16 cellular contexts compared by ENCODE assay signal in the genomic region with DNA sequence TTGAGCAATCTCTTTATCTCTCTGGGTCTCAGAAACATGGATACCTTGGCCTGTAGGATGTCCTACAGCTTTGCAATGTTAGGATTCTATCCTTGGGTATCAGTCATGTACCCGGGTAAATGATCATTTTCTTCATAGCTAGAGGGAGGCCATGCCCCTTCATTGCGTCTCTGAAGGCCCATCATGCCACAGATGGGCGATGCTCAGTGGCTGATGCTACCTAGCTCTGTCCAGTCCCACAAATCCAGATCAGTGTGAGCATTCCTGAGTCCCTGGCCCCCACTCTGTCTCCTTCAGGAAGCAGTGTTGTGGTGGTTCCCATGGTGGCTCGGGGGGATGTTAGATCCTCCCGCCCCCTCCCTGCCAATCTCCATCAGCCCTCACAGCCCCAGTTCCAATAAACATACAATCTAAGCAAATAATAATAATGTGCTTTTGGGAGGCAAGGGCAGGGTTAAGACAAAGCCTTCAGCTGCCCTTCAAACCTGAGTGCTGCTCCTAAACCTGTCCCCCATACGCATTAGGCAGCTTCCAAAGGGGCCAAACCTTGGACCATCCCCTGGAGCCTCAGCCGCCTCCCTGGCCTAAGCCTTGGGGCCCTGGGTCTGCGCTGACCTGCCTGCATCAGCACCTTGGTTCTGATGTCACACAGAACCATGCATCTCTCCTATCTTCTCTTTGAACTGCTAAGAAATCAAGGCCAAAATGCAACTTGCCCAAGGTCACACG. TPM values are rescaled to one million over a fixed set of nuclear protein-coding genes. Genes with fewer than 3 reads are reported as not detected.
DNase-seq lines count a peak whose midpoint lies in the region; ATAC-seq, FAIRE-seq and TF ChIP-seq lines count a peak whose summit lies in the region.
"Had no signal": no experiment of that assay in that cellular context is flagged by ENCODE, and none has a peak within 500 bp of the region (broad histone marks: within the 10 kb centered on the region; RNA-seq: fewer than 3 reads in every experiment).

No MANE protein-coding gene starts in this region.

- peak overlapping the region; percentile 6 for H3K27ac Mint-ChIP-seq in activated CD8-positive, alpha-beta T cell treated with anti-CD3 and anti-CD28 coated beads, Interleukin-2, amount 10 ng/mL, durations not matched to agents 7 days and 5 days
- no peak overlapping the region for H3K27ac Mint-ChIP-seq in activated CD8-positive, alpha-beta T cell treated with anti-CD3 and anti-CD28 coated beads for 36 hours

- no peaks in the 10 kb centered on the region for H3K9me3 Mint-ChIP-seq in activated CD8-positive, alpha-beta T cell treated with anti-CD3 and anti-CD28 coated beads, Interleukin-2, amount 10 ng/mL, durations not matched to agents 7 days and 5 days (ENCODE audit: insufficient read depth)
- no peaks in the 10 kb centered on the region for H3K9me3 Mint-ChIP-seq in activated CD8-positive, alpha-beta T cell treated with anti-CD3 and anti-CD28 coated beads for 36 hours
- H3K9me3 Mint-ChIP-seq: CD4-positive, CD25-positive, alpha-beta regulatory T cell; H9 had no signal

- no peak overlapping the region for H2AFZ ChIP-seq in neuronal stem cell (ENCODE audit: low read length)
- H2AFZ ChIP-seq: GM23248 had no signal

- no peak overlapping the region for H3K14ac ChIP-seq in neuronal stem cell (ENCODE audit: low read length)

- H2AK5ac ChIP-seq in neuronal stem cell (ENCODE audit: low read depth, low read length) = no peak overlapping the region

- H3K4me3 ChIP-seq in dorsolateral prefrontal cortex = peak overlapping the region in 10 of 59 donors; percentile 48 to 70 (median 60)
- no peak overlapping the region for H3K4me3 ChIP-seq in neuronal stem cell (ENCODE audit: low read length in 2 of 2)
- H3K4me3 ChIP-seq: BLaER1 treated with 17β-estradiol and CSF1 and Interleukin-3, amounts not matched to agents 10 nM and 100 nM; GM23248 had no signal

- no peak overlapping the region for H4K91ac ChIP-seq in neuronal stem cell (ENCODE audit: low read depth, low read length, poor library complexity)

- H3K27ac ChIP-seq in dorsolateral prefrontal cortex = peak overlapping the region in 44 of 59 donors; percentile 8 to 78 (median 55)
- no peak overlapping the region for H3K27ac ChIP-seq in neuronal stem cell (replicated peaks; ENCODE audit: low read length)
- H3K27ac ChIP-seq: BLaER1 treated with 17β-estradiol and CSF1 and Interleukin-3, amounts not matched to agents 10 nM and 100 nM; GM23248 had no signal

- H3K4me3 Mint-ChIP-seq in activated CD8-positive, alpha-beta T cell treated with anti-CD3 and anti-CD28 coated beads, Interleukin-2, amount 10 ng/mL, durations not matched to agents 7 days and 5 days = no peak overlapping the region
- no peak overlapping the region for H3K4me3 Mint-ChIP-seq in activated CD8-positive, alpha-beta T cell treated with anti-CD3 and anti-CD28 coated beads for 36 hours
- H3K4me3 Mint-ChIP-seq: CD4-positive, CD25-positive, alpha-beta regulatory T cell had no signal

- no peak overlapping the region for H2BK12ac ChIP-seq in neuronal stem cell (ENCODE audit: low read length)

- H3K27me3 Mint-ChIP-seq in activated CD8-positive, alpha-beta T cell treated with anti-CD3 and anti-CD28 coated beads, Interleukin-2, amount 10 ng/mL, durations not matched to agents 7 days and 5 days (ENCODE audit: low read depth) = peaks cover 5% of the 10 kb centered on the region
- no peaks in the 10 kb centered on the region for H3K27me3 Mint-ChIP-seq in activated CD8-positive, alpha-beta T cell treated with anti-CD3 and anti-CD28 coated beads for 36 hours

- H3K23ac ChIP-seq in neuronal stem cell (ENCODE audit: low read depth, low read length, poor library complexity) = no peak overlapping the region

- ATAC-seq in activated CD8-positive, alpha-beta T cell treated with anti-CD3 and anti-CD28 coated beads, Interleukin-2, amount 10 ng/mL, durations not matched to agents 7 days and 5 days = no peak
- ATAC-seq in activated CD8-positive, alpha-beta T cell treated with anti-CD3 and anti-CD28 coated beads for 36 hours = no peak
- no peak for ATAC-seq in GM18511 (IDR thresholded peaks at IDR 0.05; ENCODE audit: unreplicated experiment)

- H3K4me2 ChIP-seq in neuronal stem cell (ENCODE audit: insufficient read depth, low read length, poor library complexity, severe bottlenecking) = no peak overlapping the region
- H3K4me2 ChIP-seq: BLaER1 treated with 17β-estradiol and CSF1 and Interleukin-3, amounts not matched to agents 10 nM and 100 nM had no signal

- intact Hi-C loops in activated CD8-positive, alpha-beta T cell treated with anti-CD3 and anti-CD28 coated beads for 36 hours (cut with micrococcal nuclease) = loop anchor here (10.0 kb wide), 1 partner anchor 114 kb away; a partner anchor contains a TSS
- intact Hi-C loops in dorsolateral prefrontal cortex (cut with DNase I) = loop anchor here in 1 of 2 donors (5.0 kb wide), 1 partner anchor 122 kb away; no protein-coding TSS in a partner anchor

- no peak overlapping the region for H2BK15ac ChIP-seq in neuronal stem cell (ENCODE audit: low read length)

- H3K9me3 ChIP-seq in neuronal stem cell (replicated peaks in 1 of 2; ENCODE audit: control insufficient read depth in 2 of 2, insufficient read depth in 1 of 2, low read depth in 1 of 2, low read length in 2 of 2) = no peaks in the 10 kb centered on the region
- H3K9me3 ChIP-seq: BLaER1 treated with 17β-estradiol and CSF1 and Interleukin-3, amounts not matched to agents 10 nM and 100 nM had no signal

- CTCF ChIA-PET in activated CD8-positive, alpha-beta T cell treated with anti-CD3 and anti-CD28 coated beads, Interleukin-2, amount 10 ng/mL, durations not matched to agents 7 days and 5 days (lab: Charles Lee) = interaction anchor here (1.6 to 26.3 kb wide), 4 partner anchors 9 to 102 kb away, joined by 5 to 1507 read pairs (median 20); a partner anchor contains a TSS
- CTCF ChIA-PET in activated CD8-positive, alpha-beta T cell treated with anti-CD3 and anti-CD28 coated beads for 36 hours (lab: Charles Lee) = interaction anchor here (1.0 to 21.7 kb wide), 4 partner anchors 38 to 300 kb away, joined by 3 to 1390 read pairs (median 148); a partner anchor contains a TSS

- DNase-seq in activated CD8-positive, alpha-beta T cell treated with anti-CD3 and anti-CD28 coated beads, Interleukin-2, amount 10 ng/mL, durations not matched to agents 7 days and 5 days = peak; percentile 13
- DNase-seq in activated CD8-positive, alpha-beta T cell treated with anti-CD3 and anti-CD28 coated beads for 36 hours = no peak
- DNase-seq in dorsolateral prefrontal cortex (no peak), neuronal stem cell (ENCODE audit: low spot score) (no peak), urothelium cell line (ENCODE audit: low spot score) (peak; percentile 1), NCI-H1694 treated with DMSO at 0.1 percent for 48 hours (lab: John Stamatoyannopoulos, UW) (no peak), NCI-H2107 treated with DMSO at 0.1 percent for 48 hours (lab: John Stamatoyannopoulos, UW; ENCODE audit: unreplicated experiment) (no peak)
- DNase-seq: 8988T; CD4-positive, CD25-positive, alpha-beta regulatory T cell; DMS 273 treated with DMSO at 0.1 percent for 48 hours; GM23248; H9 had no signal

- H3K27me3 ChIP-seq in dorsolateral prefrontal cortex (no peaks in the 10 kb centered on the region), neuronal stem cell (ENCODE audit: control insufficient read depth in 3 of 3, insufficient read depth in 3 of 3, low read depth in 1 of 3, low read length in 3 of 3) (peaks cover 0 to 45% (median 0%) of the 10 kb centered on the region in 3 experiments)
- H3K27me3 ChIP-seq: BLaER1 treated with 17β-estradiol and CSF1 and Interleukin-3, amounts not matched to agents 10 nM and 100 nM had no signal

- no peak for FAIRE-seq in urothelium cell line (lab: Jason Lieb, UNC)

- no peaks in the 10 kb centered on the region for H3K4me1 Mint-ChIP-seq in activated CD8-positive, alpha-beta T cell treated with anti-CD3 and anti-CD28 coated beads, Interleukin-2, amount 10 ng/mL, durations not matched to agents 7 days and 5 days (ENCODE audit: low read depth)
- no peaks in the 10 kb centered on the region for H3K4me1 Mint-ChIP-seq in activated CD8-positive, alpha-beta T cell treated with anti-CD3 and anti-CD28 coated beads for 36 hours (ENCODE audit: low read depth)

- H3K79me1 ChIP-seq in neuronal stem cell (ENCODE audit: low read depth, low read length) = no peaks in the 10 kb centered on the region

- H3K36me3 Mint-ChIP-seq in activated CD8-positive, alpha-beta T cell treated with anti-CD3 and anti-CD28 coated beads, Interleukin-2, amount 10 ng/mL, durations not matched to agents 7 days and 5 days (ENCODE audit: low read depth) = no peaks in the 10 kb centered on the region
- H3K36me3 Mint-ChIP-seq in activated CD8-positive, alpha-beta T cell treated with anti-CD3 and anti-CD28 coated beads for 36 hours (ENCODE audit: low read depth) = no peaks in the 10 kb centered on the region
- H3K36me3 Mint-ChIP-seq: CD4-positive, CD25-positive, alpha-beta regulatory T cell had no signal

- H4K8ac ChIP-seq in neuronal stem cell (ENCODE audit: low read depth, low read length) = no peak overlapping the region

- H3K4ac ChIP-seq in neuronal stem cell (ENCODE audit: low read length) = no peak overlapping the region

- H2BK5ac ChIP-seq in neuronal stem cell (ENCODE audit: low read length) = no peak overlapping the region

- peak overlapping the region; percentile 75 for H3K9ac ChIP-seq in neuronal stem cell (ENCODE audit: low read depth, low read length, poor library complexity)
- H3K9ac ChIP-seq: BLaER1 treated with 17β-estradiol and CSF1 and Interleukin-3, amounts not matched to agents 10 nM and 100 nM; GM23248 had no signal

- POLR2A ChIA-PET in activated CD8-positive, alpha-beta T cell treated with anti-CD3 and anti-CD28 coated beads, Interleukin-2, amount 10 ng/mL, durations not matched to agents 7 days and 5 days (lab: Charles Lee) = interaction anchor here (0.8 to 1.6 kb wide), 2 partner anchors 9 to 45 kb away, joined by 3 to 6 read pairs; a partner anchor contains a TSS
- POLR2A ChIA-PET in activated CD8-positive, alpha-beta T cell treated with anti-CD3 and anti-CD28 coated beads for 36 hours (lab: Charles Lee) = interaction anchor here (0.6 to 1.1 kb wide), 3 partner anchors 9 to 225 kb away, joined by 3 read pairs; a partner anchor contains a TSS

- peak overlapping the region; percentile 18 for H2BK120ac ChIP-seq in neuronal stem cell (ENCODE audit: low read depth, low read length)

- peaks cover 2 to 5% of the 10 kb centered on the region in 2 donors for H3K4me1 ChIP-seq in neuronal stem cell (ENCODE audit: control insufficient read depth in 2 of 2, insufficient read depth in 1 of 2, low read depth in 1 of 2, low read length in 2 of 2)

- H3K36me3 ChIP-seq in neuronal stem cell (replicated peaks in 1 of 2; ENCODE audit: control insufficient read depth in 2 of 2, insufficient read depth in 2 of 2, low read length in 2 of 2) = no peaks in the 10 kb centered on the region
- H3K36me3 ChIP-seq: BLaER1 treated with 17β-estradiol and CSF1 and Interleukin-3, amounts not matched to agents 10 nM and 100 nM had no signal

- WGBS in neuronal stem cell (ENCODE audit: extremely low coverage in 2 of 2, insufficient read length in 2 of 2, insufficient replicate concordance in 1 of 2), 2 donors = no CpG with 5 or more reads among the region's 9 CpGs

- H3K18ac ChIP-seq in neuronal stem cell (ENCODE audit: low read length) = no peak overlapping the region

- no peak for TF ChIP-seq CTCF in activated CD8-positive, alpha-beta T cell treated with anti-CD3 and anti-CD28 coated beads for 36 hours (IDR thresholded peaks at IDR 0.05)
- TF ChIP-seq CTCF in dorsolateral prefrontal cortex (IDR thresholded peaks at IDR 0.05 in 54 of 56, conservative IDR thresholded peaks at IDR 0.05 in 2 of 56; ENCODE audit: low read depth in 1 of 56, partially characterized antibody in 56 of 56) = no peak

RNA-seq across cellular contexts. Expression of a gene that starts 0.7 kb away (rescaled TPM):
- total RNA-seq in activated CD8-positive, alpha-beta T cell treated with anti-CD3 and anti-CD28 coated beads, Interleukin-2, amount 10 ng/mL, durations not matched to agents 7 days and 5 days = not detected
- total RNA-seq in activated CD8-positive, alpha-beta T cell treated with anti-CD3 and anti-CD28 coated beads for 36 hours = under 1 TPM in 1 of 2 experiments, not detected in 1; 0.22 TPM
- total RNA-seq in dorsolateral prefrontal cortex = 10 to 100 TPM in 119 of 120 experiments, 1 to 10 TPM in 1; 8.5 to 48.4 (median 29.2) TPM
- 0.28 TPM for polyA plus RNA-seq in neuronal stem cell (2013, experiment 1 of 2)
- polyA plus RNA-seq in neuronal stem cell (2013, experiment 2 of 2) = 0.17 TPM
- total RNA-seq: Daoy, GM23248, HT1080 had no signal
- polyA plus RNA-seq: GM23248 had no signal

RNA-seq across cellular contexts. Expression of a gene that starts 9.4 kb away (rescaled TPM):
- 10 to 100 TPM in 1 of 2 experiments, 1 to 10 TPM in 1; 9.6 to 10.2 TPM for total RNA-seq in activated CD8-positive, alpha-beta T cell treated with anti-CD3 and anti-CD28 coated beads, Interleukin-2, amount 10 ng/mL, durations not matched to agents 7 days and 5 days
- 1 to 10 TPM; 7.5 to 7.7 TPM for total RNA-seq in activated CD8-positive, alpha-beta T cell treated with anti-CD3 and anti-CD28 coated beads for 36 hours
- total RNA-seq in dorsolateral prefrontal cortex = 1 to 10 TPM; 3.6 to 7.2 (median 5.2) TPM
- polyA plus RNA-seq in neuronal stem cell (2013, experiment 1 of 2) = 4.9 TPM
- 4.6 TPM for polyA plus RNA-seq in neuronal stem cell (2013, experiment 2 of 2)

RNA-seq across cellular contexts. Expression of a gene that starts 29.5 kb away (rescaled TPM):
- total RNA-seq in activated CD8-positive, alpha-beta T cell treated with anti-CD3 and anti-CD28 coated beads, Interleukin-2, amount 10 ng/mL, durations not matched to agents 7 days and 5 days = 1 to 10 TPM; 1.6 to 2.2 TPM
- total RNA-seq in activated CD8-positive, alpha-beta T cell treated with anti-CD3 and anti-CD28 coated beads for 36 hours = 1 to 10 TPM; 1.3 to 1.7 TPM
- total RNA-seq in dorsolateral prefrontal cortex = 10 to 100 TPM; 18.0 to 60.3 (median 44.1) TPM
- 4.8 TPM for polyA plus RNA-seq in neuronal stem cell (2013, experiment 1 of 2)
- 4.9 TPM for polyA plus RNA-seq in neuronal stem cell (2013, experiment 2 of 2)

RNA-seq across cellular contexts. Expression of a gene that starts 45.1 kb away (rescaled TPM):
- 10 to 100 TPM; 19.0 to 19.8 TPM for total RNA-seq in activated CD8-positive, alpha-beta T cell treated with anti-CD3 and anti-CD28 coated beads, Interleukin-2, amount 10 ng/mL, durations not matched to agents 7 days and 5 days
- total RNA-seq in activated CD8-positive, alpha-beta T cell treated with anti-CD3 and anti-CD28 coated beads for 36 hours = 1 to 10 TPM; 7.0 to 9.5 TPM
- total RNA-seq in dorsolateral prefrontal cortex = 10 to 100 TPM in 117 of 120 experiments, 1 to 10 TPM in 3; 9.4 to 21.7 (median 14.9) TPM
- 2.8 TPM for polyA plus RNA-seq in neuronal stem cell (2013, experiment 1 of 2)
- polyA plus RNA-seq in neuronal stem cell (2013, experiment 2 of 2) = 2.6 TPM

RNA-seq across cellular contexts. Expression of a gene that starts 55.3 kb away (rescaled TPM):
- total RNA-seq in activated CD8-positive, alpha-beta T cell treated with anti-CD3 and anti-CD28 coated beads, Interleukin-2, amount 10 ng/mL, durations not matched to agents 7 days and 5 days = 10 to 100 TPM; 10.2 to 11.6 TPM
- 10 to 100 TPM; 11.2 to 13.7 TPM for total RNA-seq in activated CD8-positive, alpha-beta T cell treated with anti-CD3 and anti-CD28 coated beads for 36 hours
- total RNA-seq in dorsolateral prefrontal cortex = 10 to 100 TPM in 105 of 120 experiments, 1 to 10 TPM in 15; 6.6 to 31.7 (median 13.9) TPM
- 11.1 TPM for polyA plus RNA-seq in neuronal stem cell (2013, experiment 1 of 2)
- polyA plus RNA-seq in neuronal stem cell (2013, experiment 2 of 2) = 10.8 TPM

Comparison
In these comparisons a context has a peak if more than half of its experiments do, and no peak if none do; other contexts are left out.
1. DNase-seq: peak in activated CD8-positive, alpha-beta T cell treated with anti-CD3 and anti-CD28 coated beads, Interleukin-2, amount 10 ng/mL, durations not matched to agents 7 days and 5 days (single experiment) and urothelium cell line (single experiment); none in activated CD8-positive, alpha-beta T cell treated with anti-CD3 and anti-CD28 coated beads for 36 hours (single experiment), dorsolateral prefrontal cortex (0 of 10), neuronal stem cell (single experiment), NCI-H1694 treated with DMSO at 0.1 percent for 48 hours (single experiment) and NCI-H2107 treated with DMSO at 0.1 percent for 48 hours (single experiment).
2. RNA of a gene that starts 0.7 kb away (total RNA-seq): 8.5 to 48.4 TPM in dorsolateral prefrontal cortex; not detected in activated CD8-positive, alpha-beta T cell treated with anti-CD3 and anti-CD28 coated beads, Interleukin-2, amount 10 ng/mL, durations not matched to agents 7 days and 5 days and 0.22 TPM in activated CD8-positive, alpha-beta T cell treated with anti-CD3 and anti-CD28 coated beads for 36 hours; every median in the first group is over 4 times any median in the second.
3. RNA of a gene that starts 29.5 kb away (total RNA-seq): 18.0 to 60.3 TPM in dorsolateral prefrontal cortex; 1.6 to 2.2 TPM in activated CD8-positive, alpha-beta T cell treated with anti-CD3 and anti-CD28 coated beads, Interleukin-2, amount 10 ng/mL, durations not matched to agents 7 days and 5 days and 1.3 to 1.7 TPM in activated CD8-positive, alpha-beta T cell treated with anti-CD3 and anti-CD28 coated beads for 36 hours; every median in the first group is over 4 times any median in the second.